ENCODE assay signal across 22 cellular contexts in the genomic region with DNA sequence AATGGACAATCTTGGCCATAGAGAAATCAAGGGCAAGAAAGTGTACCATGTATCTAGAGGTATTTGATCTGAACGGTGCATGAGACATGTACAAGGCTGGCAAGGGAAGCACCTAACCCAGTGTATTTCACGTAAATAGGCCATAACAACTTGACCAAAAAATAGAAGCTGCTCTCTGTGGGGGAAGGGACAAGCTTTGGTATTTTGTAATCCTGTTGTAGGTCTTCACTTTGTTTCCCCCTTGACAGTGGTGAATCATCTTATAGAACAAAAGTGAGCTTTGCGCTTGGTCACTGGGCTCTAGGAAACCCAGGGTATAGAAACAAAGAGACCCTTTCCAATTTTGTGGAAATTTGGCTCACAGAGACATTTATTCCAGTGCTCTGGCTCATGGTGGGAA. TPM values are rescaled to one million over a fixed set of nuclear protein-coding genes. Genes with fewer than 3 reads are reported as not detected.
DNase-seq lines count a peak whose midpoint lies in the region; ATAC-seq and TF ChIP-seq lines count a peak whose summit lies in the region.
"Had no signal": no experiment of that assay in that cellular context is flagged by ENCODE, and none has a peak within 500 bp of the region (broad histone marks: within the 10 kb centered on the region; RNA-seq: fewer than 3 reads in every experiment).

No MANE protein-coding gene starts in this region.

- H3K4me3 ChIP-seq in left ventricle myocardium inferior = no peak overlapping the region
- no peak overlapping the region for H3K4me3 ChIP-seq in dorsolateral prefrontal cortex
- no peak overlapping the region for H3K4me3 ChIP-seq in ovary
- H3K4me3 ChIP-seq: BLaER1, GM12878, GM23248, SK-N-MC had no signal

- H3K9me3 ChIP-seq in left ventricle myocardium inferior (replicated peaks) = no peaks in the 10 kb centered on the region
- H3K9me3 ChIP-seq in ovary = no peaks in the 10 kb centered on the region

- H3K27me3 Mint-ChIP-seq in stimulated activated naive CD8-positive, alpha-beta T cell treated with anti-CD3 and anti-CD28 coated beads, Interleukin-15, amount 100 ng/mL, for 72 hours = no peaks in the 10 kb centered on the region

- H3K9me3 Mint-ChIP-seq in stimulated activated naive CD8-positive, alpha-beta T cell treated with anti-CD3 and anti-CD28 coated beads, Interleukin-15, amount 100 ng/mL, for 72 hours = no peaks in the 10 kb centered on the region
- H3K9me3 Mint-ChIP-seq: CD8-positive, alpha-beta T cell had no signal

- no peak for TF ChIP-seq POLR2A in ovary (IDR thresholded peaks at IDR 0.05)

- no peaks in the 10 kb centered on the region for H3K27me3 ChIP-seq in left ventricle myocardium inferior (ENCODE audit: low read depth)
- no peaks in the 10 kb centered on the region for H3K27me3 ChIP-seq in dorsolateral prefrontal cortex
- H3K27me3 ChIP-seq in ovary = no peaks in the 10 kb centered on the region
- H3K27me3 ChIP-seq: BLaER1 had no signal

- ATAC-seq in left ventricle myocardium superior (no peak), GM19455 (IDR thresholded peaks at IDR 0.05; ENCODE audit: unreplicated experiment) (no peak), GM18520 (IDR thresholded peaks at IDR 0.05; ENCODE audit: unreplicated experiment) (no peak)
- ATAC-seq in stimulated activated naive CD8-positive, alpha-beta T cell treated with anti-CD3 and anti-CD28 coated beads, Interleukin-15, amount 100 ng/mL, for 72 hours = no peak
- ATAC-seq: CD8-positive, alpha-beta T cell; GM12878 had no signal

- TF ChIP-seq EP300 in ovary (IDR thresholded peaks at IDR 0.05) = no peak

- H3K4me3 Mint-ChIP-seq in stimulated activated naive CD8-positive, alpha-beta T cell treated with anti-CD3 and anti-CD28 coated beads, Interleukin-15, amount 100 ng/mL, for 72 hours = no peak overlapping the region
- H3K4me3 Mint-ChIP-seq: CD8-positive, alpha-beta T cell had no signal

- TF ChIP-seq CTCF in left ventricle myocardium inferior (IDR thresholded peaks at IDR 0.05; ENCODE audit: borderline replicate concordance) (no peak), dorsolateral prefrontal cortex (IDR thresholded peaks at IDR 0.05 in 54 of 56, conservative IDR thresholded peaks at IDR 0.05 in 2 of 56; ENCODE audit: low read depth in 1 of 56, partially characterized antibody in 56 of 56) (no peak), ovary (IDR thresholded peaks at IDR 0.05) (no peak)

- peaks cover 2% of the 10 kb centered on the region for H3K4me1 Mint-ChIP-seq in stimulated activated naive CD8-positive, alpha-beta T cell treated with anti-CD3 and anti-CD28 coated beads, Interleukin-15, amount 100 ng/mL, for 72 hours

- DNase-seq in left ventricle myocardium inferior = no peak
- DNase-seq in left ventricle myocardium superior = no peak
- DNase-seq in dorsolateral prefrontal cortex = no peak
- no peak for DNase-seq in ovary
- DNase-seq in stimulated activated naive CD8-positive, alpha-beta T cell treated with anti-CD3 and anti-CD28 coated beads, Interleukin-15, amount 100 ng/mL, for 72 hours = no peak
- DNase-seq in activated CD4-positive, alpha-beta T cell treated with anti-CD3 and anti-CD28 coated beads for 1 hour = no peak
- DNase-seq: CD8-positive, alpha-beta T cell; DND-41; GDM1; GM23248; HCEC 1CT; NCI-H1092; NCI-H146; NCI-H2107; NCI-H226; NCI-H524 treated with DMSO at 0.1 percent for 48 hours had no signal

- no peak overlapping the region for H3K27ac Mint-ChIP-seq in stimulated activated naive CD8-positive, alpha-beta T cell treated with anti-CD3 and anti-CD28 coated beads, Interleukin-15, amount 100 ng/mL, for 72 hours
- H3K27ac Mint-ChIP-seq: CD8-positive, alpha-beta T cell had no signal

- H3K36me3 ChIP-seq in left ventricle myocardium inferior (peaks cover 20% of the 10 kb centered on the region), ovary (no peaks in the 10 kb centered on the region)

- WGBS in ovary, 3 donors = 76 to 81% (median 78%) methylated on average over 3 of the region's 3 CpGs

- intact Hi-C loops in left ventricle myocardium inferior (cut with micrococcal nuclease) = no loop called here
- intact Hi-C loops in left ventricle myocardium superior (cut with micrococcal nuclease) = no loop called here
- intact Hi-C loops in dorsolateral prefrontal cortex (cut with DNase I) = no loop called here
- intact Hi-C loops in ovary (cut with DNase I) = no loop called here

- H3K27ac ChIP-seq in left ventricle myocardium inferior (replicated peaks) = peak overlapping the region; percentile 48
- peak overlapping the region in 38 of 59 donors; percentile 1 to 78 (median 44) for H3K27ac ChIP-seq in dorsolateral prefrontal cortex
- peak overlapping the region; percentile 66 to 73 for H3K27ac ChIP-seq in ovary
- H3K27ac ChIP-seq: BLaER1, GM23248, HL-60, SK-N-MC had no signal

- H3K4me1 ChIP-seq in left ventricle myocardium inferior = peaks cover 24% of the 10 kb centered on the region
- peaks cover 5% of the 10 kb centered on the region for H3K4me1 ChIP-seq in ovary (ENCODE audit: insufficient read depth)

RNA-seq across cellular contexts. Expression of a gene that starts 21.0 kb away (rescaled TPM):
- total RNA-seq in left ventricle myocardium inferior (17.0 TPM), left ventricle myocardium superior (15.4 TPM), dorsolateral prefrontal cortex (10 to 100 TPM; 18.5 to 49.0 (median 29.5) TPM), ovary (10 to 100 TPM in 6 of 7 donors, 1 to 10 TPM in 1; 6.3 to 23.0 (median 13.8) TPM)
- 10 to 100 TPM in 1 of 2 donors, 1 to 10 TPM in 1; 6.6 to 25.0 TPM for polyA plus RNA-seq in ovary
